14 cellular contexts compared by ENCODE assay signal in the genomic region with DNA sequence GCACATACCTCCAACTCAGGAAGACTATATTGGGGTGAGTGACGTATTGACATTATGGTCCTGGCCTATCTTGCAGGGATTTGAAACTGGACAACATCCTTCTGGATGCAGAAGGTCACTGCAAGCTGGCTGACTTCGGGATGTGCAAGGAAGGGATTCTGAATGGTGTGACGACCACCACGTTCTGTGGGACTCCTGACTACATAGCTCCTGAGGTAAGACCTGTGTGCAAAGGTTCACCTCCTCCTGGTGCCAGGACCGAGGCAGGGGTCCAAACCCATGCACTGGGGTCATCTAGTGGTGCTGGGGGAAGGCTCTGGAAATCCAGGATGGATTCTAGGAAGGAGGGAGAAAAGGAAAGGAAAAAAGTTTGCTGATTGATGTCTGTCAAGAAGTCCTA.
A peak's percentile ranks its signal among the peaks of the same experiment; 100 is the strongest.
DNase-seq lines count a peak whose midpoint lies in the region; TF ChIP-seq lines count a peak whose summit lies in the region.
"Had no signal": no experiment of that assay in that cellular context is flagged by ENCODE, and none has a peak within 500 bp of the region (broad histone marks: within the 10 kb centered on the region; RNA-seq: fewer than 3 reads in every experiment).

No MANE protein-coding gene starts in this region.

- in situ Hi-C loops in GM13976 (cut with MboI; ENCODE audit: low sequenced_read_pairs, unreplicated experiment): no loop called here

- H3K36me3 ChIP-seq in mesenchymal stem cell (ENCODE audit: control insufficient read depth in 1 of 2, insufficient read depth in 2 of 2, low read depth in 1 of 2, low read length in 2 of 2) (peaks cover 11 to 40% of the 10 kb centered on the region in 2 experiments), vagina (no peaks in the 10 kb centered on the region)
- H3K36me3 ChIP-seq: HAP-1 had no signal

- intact Hi-C loops in vagina (cut with DNase I): no loop called here

- H3K4me3 ChIP-seq in mesenchymal stem cell (ENCODE audit: insufficient read depth in 1 of 2, low read depth in 1 of 2, low read length in 2 of 2) (no peak overlapping the region), vagina (no peak overlapping the region)
- H3K4me3 ChIP-seq: HAP-1 had no signal

- WGBS in mesenchymal stem cell: 94% methylated on average over 5 of the region's 5 CpGs

- H3K18ac ChIP-seq in mesenchymal stem cell (ENCODE audit: low read depth in 1 of 2, low read length in 2 of 2): no peak overlapping the region

- peaks cover 4% of the 10 kb centered on the region for H3K36me3 Mint-ChIP-seq in T-helper 2 cell treated with Interferon-gamma antibody and Interleukin-4, amounts not matched to agents 5 μg/mL and 100 μg/mL, for 36 hours (ENCODE audit: low read depth)

- TF ChIP-seq CTCF in GM13976 (IDR thresholded peaks at IDR 0.05; ENCODE audit: borderline replicate concordance, control extremely low read depth, extremely low read depth, insufficient read depth, missing control alignments) (no peak), vagina (IDR thresholded peaks at IDR 0.05) (no peak)

- H3K27ac ChIP-seq in mesenchymal stem cell (ENCODE audit: low read length, poor library complexity, severe bottlenecking) (no peak overlapping the region), vagina (no peak overlapping the region)
- H3K27ac ChIP-seq: 22Rv1 had no signal

- H3K9me3 ChIP-seq in mesenchymal stem cell (ENCODE audit: control insufficient read depth, low read length): no peaks in the 10 kb centered on the region
- H3K9me3 ChIP-seq in vagina: no peaks in the 10 kb centered on the region
- H3K9me3 ChIP-seq: HAP-1 had no signal

- no peaks in the 10 kb centered on the region for H3K9me3 Mint-ChIP-seq in T-helper 2 cell treated with Interferon-gamma antibody and Interleukin-4, amounts not matched to agents 5 μg/mL and 100 μg/mL, for 36 hours
- H3K9me3 Mint-ChIP-seq: CD14-positive monocyte; CD8-positive, alpha-beta memory T cell had no signal

- H3K4me2 ChIP-seq in mesenchymal stem cell (ENCODE audit: low read length, poor library complexity, severe bottlenecking): no peak overlapping the region

- no peak overlapping the region for H2AK5ac ChIP-seq in mesenchymal stem cell (ENCODE audit: low read length, severe bottlenecking)

- H3K27me3 ChIP-seq in mesenchymal stem cell (ENCODE audit: control insufficient read depth in 1 of 2, insufficient read depth in 1 of 2, low read length in 2 of 2) (no peaks in the 10 kb centered on the region), vagina (no peaks in the 10 kb centered on the region)

- peaks cover 2% of the 10 kb centered on the region for H3K79me1 ChIP-seq in mesenchymal stem cell (replicated peaks; ENCODE audit: low read length, poor library complexity, severe bottlenecking)

- peak overlapping the region; percentile 54 for H4K8ac ChIP-seq in mesenchymal stem cell (ENCODE audit: low read length)

- no peak for TF ChIP-seq POLR2A in vagina (IDR thresholded peaks at IDR 0.05)

- H3K27ac Mint-ChIP-seq in T-helper 2 cell treated with Interferon-gamma antibody and Interleukin-4, amounts not matched to agents 5 μg/mL and 100 μg/mL, for 36 hours: no peak overlapping the region
- H3K27ac Mint-ChIP-seq: CD14-positive monocyte had no signal

- no peak overlapping the region for H2BK15ac ChIP-seq in mesenchymal stem cell (ENCODE audit: low read depth, poor library complexity, severe bottlenecking)

- H2AFZ ChIP-seq in mesenchymal stem cell (ENCODE audit: low read depth, low read length): no peak overlapping the region

- no peak overlapping the region for H4K91ac ChIP-seq in mesenchymal stem cell (ENCODE audit: low read length)

- no peak overlapping the region for H2BK5ac ChIP-seq in mesenchymal stem cell (ENCODE audit: low read depth, low read length, poor library complexity, severe bottlenecking)

- H3K4me3 Mint-ChIP-seq in T-helper 2 cell treated with Interferon-gamma antibody and Interleukin-4, amounts not matched to agents 5 μg/mL and 100 μg/mL, for 36 hours: peak overlapping the region; percentile 3
- H3K4me3 Mint-ChIP-seq: CD14-positive monocyte; CD8-positive, alpha-beta memory T cell had no signal

- no peak overlapping the region for H3K23ac ChIP-seq in mesenchymal stem cell (ENCODE audit: low read length in 2 of 2)

- no peak overlapping the region for H3K9ac ChIP-seq in mesenchymal stem cell (ENCODE audit: low read length)

- H3K4me1 ChIP-seq in mesenchymal stem cell (ENCODE audit: control insufficient read depth, insufficient read depth, low read depth, low read length) (peaks cover 10% of the 10 kb centered on the region), vagina (peaks cover 20% of the 10 kb centered on the region)
- H3K4me1 ChIP-seq: HAP-1 had no signal

- no peak for DNase-seq in T-helper 2 cell treated with Interferon-gamma antibody and Interleukin-4, amounts not matched to agents 5 μg/mL and 100 μg/mL, for 36 hours (ENCODE audit: low spot score)
- no peak for DNase-seq in T-helper 2 cell
- peak; percentile 25 for DNase-seq in activated effector memory CD4-positive, alpha-beta T cell treated with anti-CD3 and anti-CD28 coated beads, Interleukin-2, amount 50 U/mL, for 16 hours
- no peak for DNase-seq in activated effector memory CD4-positive, alpha-beta T cell treated with Interleukin-2 at 50 U/mL for 16 hours
- peak; percentile 4 for DNase-seq in GM13976 (ENCODE audit: low spot score)
- no peak for DNase-seq in mesenchymal stem cell
- no peak for DNase-seq in vagina (ENCODE audit: extremely low spot score in 2 of 2)
- no peak for DNase-seq in stimulated activated CD4-positive, alpha-beta T cell treated with anti-CD3 and anti-CD28 coated beads, Interleukin-4, amount 100 ng/mL, for 1 hour
- DNase-seq: DMS53, GF-D8 had no signal

- no peak overlapping the region for H3K14ac ChIP-seq in mesenchymal stem cell (ENCODE audit: low read length in 2 of 2)

- no peak overlapping the region for H2BK120ac ChIP-seq in mesenchymal stem cell (ENCODE audit: low read depth, low read length)

- peaks cover 30% of the 10 kb centered on the region for H3K4me1 Mint-ChIP-seq in T-helper 2 cell treated with Interferon-gamma antibody and Interleukin-4, amounts not matched to agents 5 μg/mL and 100 μg/mL, for 36 hours (ENCODE audit: low read depth)

- H3K4ac ChIP-seq in mesenchymal stem cell (ENCODE audit: low read depth in 1 of 2, low read length in 2 of 2): no peak overlapping the region

- no peak overlapping the region for H2BK12ac ChIP-seq in mesenchymal stem cell (ENCODE audit: low read length in 2 of 2)

- no peaks in the 10 kb centered on the region for H3K27me3 Mint-ChIP-seq in T-helper 2 cell treated with Interferon-gamma antibody and Interleukin-4, amounts not matched to agents 5 μg/mL and 100 μg/mL, for 36 hours (ENCODE audit: low read depth)
- H3K27me3 Mint-ChIP-seq: CD8-positive, alpha-beta memory T cell had no signal

Comparison
In these comparisons a context has a peak if more than half of its experiments do, and no peak if none do; other contexts are left out.
1. DNase-seq: peak in activated effector memory CD4-positive, alpha-beta T cell treated with anti-CD3 and anti-CD28 coated beads, Interleukin-2, amount 50 U/mL, for 16 hours (single experiment) and GM13976 (single experiment); none in T-helper 2 cell treated with Interferon-gamma antibody and Interleukin-4, amounts not matched to agents 5 μg/mL and 100 μg/mL, for 36 hours (single experiment), T-helper 2 cell (0 of 5), activated effector memory CD4-positive, alpha-beta T cell treated with Interleukin-2 at 50 U/mL for 16 hours (single experiment), mesenchymal stem cell (single experiment), vagina (0 of 2) and stimulated activated CD4-positive, alpha-beta T cell treated with anti-CD3 and anti-CD28 coated beads, Interleukin-4, amount 100 ng/mL, for 1 hour (single experiment).